In genomic region chr4:37687666-37688065, GRCh38 we compare ENCODE assay signal across 16 cellular contexts. TPM values are rescaled to one million over a fixed set of nuclear protein-coding genes. Genes with fewer than 3 reads are reported as not detected.
DNase-seq lines count a peak whose midpoint lies in the region; TF ChIP-seq lines count a peak whose summit lies in the region.
"Had no signal": no experiment of that assay in that cellular context is flagged by ENCODE, and none has a peak within 500 bp of the region (broad histone marks: within the 10 kb centered on the region; RNA-seq: fewer than 3 reads in every experiment).

No MANE protein-coding gene starts in this region.

- in situ Hi-C loops in G401 (cut with HindIII; ENCODE audit: low sequenced_read_pairs), result no loop called here

- H3K27ac ChIP-seq in esophagus squamous epithelium (peak overlapping the region in 3 of 4 donors; percentile 9 to 99 (median 74)), osteoblast (ENCODE audit: low read depth, low read length) (no peak overlapping the region)
- H3K27ac ChIP-seq: SK-N-MC had no signal

- TF ChIP-seq CTCF in esophagus squamous epithelium (IDR thresholded peaks at IDR 0.05) (no peak), osteoblast (IDR thresholded peaks at IDR 0.05; ENCODE audit: extremely low read depth, low read depth, low read length) (no peak)

- H3K4me3 ChIP-seq in esophagus squamous epithelium, result no peak overlapping the region
- H3K4me3 ChIP-seq in osteoblast (ENCODE audit: insufficient read depth, low read length), result no peak overlapping the region

- H3K36me3 ChIP-seq in esophagus squamous epithelium, result no peaks in the 10 kb centered on the region
- no peaks in the 10 kb centered on the region for H3K36me3 ChIP-seq in osteoblast (ENCODE audit: insufficient read depth, low read length)
- H3K36me3 ChIP-seq: BE2C, left lung, WERI-Rb-1 had no signal

- WGBS in esophagus squamous epithelium, 2 donors, result 85 to 87% methylated on average over 9 of the region's 9 CpGs

- peaks cover 13 to 36% (median 23%) of the 10 kb centered on the region in 3 donors for H3K4me1 ChIP-seq in esophagus squamous epithelium
- peaks cover 18% of the 10 kb centered on the region for H3K4me1 ChIP-seq in osteoblast (ENCODE audit: insufficient read depth, low read length)
- H3K4me1 ChIP-seq: BE2C had no signal

- H3K9me3 ChIP-seq in esophagus squamous epithelium (no peaks in the 10 kb centered on the region), osteoblast (ENCODE audit: low read depth, low read length) (no peaks in the 10 kb centered on the region)
- H3K9me3 ChIP-seq: BE2C had no signal

- no peak for TF ChIP-seq POLR2A in esophagus squamous epithelium (IDR thresholded peaks at IDR 0.05)

- intact Hi-C loops in esophagus squamous epithelium (cut with DNase I), result no loop called here

- peak overlapping the region; percentile 77 for H3K4me2 ChIP-seq in osteoblast (ENCODE audit: insufficient read depth, low read length)

- peaks cover 14% of the 10 kb centered on the region for H3K79me2 ChIP-seq in osteoblast (ENCODE audit: insufficient read depth, low read length)

- H4K20me1 ChIP-seq in osteoblast (ENCODE audit: insufficient read depth, low read length), result no peaks in the 10 kb centered on the region

- peak; percentile 89 for DNase-seq in G401 (ENCODE audit: low spot score)
- peak; percentile 32 for DNase-seq in NCI-H2227 (lab: John Stamatoyannopoulos, UW; ENCODE audit: unreplicated experiment)
- DNase-seq in esophagus squamous epithelium (lab: John Stamatoyannopoulos, UW), result no peak
- DNase-seq in osteoblast (ENCODE audit: insufficient read length, low spot score, missing footprints), result no peak
- no peak for DNase-seq in epidermal melanocyte (ENCODE audit: insufficient read length, low spot score)
- no peak for DNase-seq in NOMO-1 treated with DMSO at 0.1 percent for 48 hours (lab: John Stamatoyannopoulos, UW; ENCODE audit: unreplicated experiment)
- no peak for DNase-seq in HuH-7 (ENCODE audit: low spot score)
- no peak for DNase-seq in HK-2 (ENCODE audit: unreplicated experiment)
- DNase-seq: activated CD8-positive, alpha-beta memory T cell treated with anti-CD3 and anti-CD28 coated beads, Interleukin-2, amount 50 U/mL, for 4 hours; activated naive CD8-positive, alpha-beta T cell treated with anti-CD3 and anti-CD28 coated beads, Interleukin-2, amount 10 ng/mL, durations not matched to agents 7 days and 5 days; BE2C; central memory CD4-positive, alpha-beta T cell; left lung; NCI-H1092 treated with DMSO at 0.1 percent for 48 hours; WERI-Rb-1 had no signal

- H3K27me3 ChIP-seq in esophagus squamous epithelium (no peaks in the 10 kb centered on the region), osteoblast (ENCODE audit: insufficient read depth, low read length) (no peaks in the 10 kb centered on the region)
- H3K27me3 ChIP-seq: BE2C, left lung had no signal

- H2AFZ ChIP-seq in osteoblast (ENCODE audit: low read length), result peak overlapping the region; percentile 72

RNA-seq across cellular contexts. Expression of gene RELL1, which starts 1.5 kb away (rescaled TPM):
- total RNA-seq in G401 (2014; rRNA removed; shearing (Covaris generic)), result 14.3 and 34.0 TPM in 2 replicates
- total RNA-seq in esophagus squamous epithelium (10 to 100 TPM; 20.3 to 49.0 (median 32.6) TPM), osteoblast (61.2 and 64.5 TPM in 2 replicates)

Comparison
In these comparisons a context has a peak if more than half of its experiments do, and no peak if none do; other contexts are left out.
1. DNase-seq: peak in G401 (single experiment) and NCI-H2227 (single experiment); none in esophagus squamous epithelium (single experiment), osteoblast (single experiment), epidermal melanocyte (single experiment), NOMO-1 treated with DMSO at 0.1 percent for 48 hours (single experiment), HuH-7 (single experiment) and HK-2 (single experiment).